32 cellular contexts compared by ENCODE assay signal in the genomic region with DNA sequence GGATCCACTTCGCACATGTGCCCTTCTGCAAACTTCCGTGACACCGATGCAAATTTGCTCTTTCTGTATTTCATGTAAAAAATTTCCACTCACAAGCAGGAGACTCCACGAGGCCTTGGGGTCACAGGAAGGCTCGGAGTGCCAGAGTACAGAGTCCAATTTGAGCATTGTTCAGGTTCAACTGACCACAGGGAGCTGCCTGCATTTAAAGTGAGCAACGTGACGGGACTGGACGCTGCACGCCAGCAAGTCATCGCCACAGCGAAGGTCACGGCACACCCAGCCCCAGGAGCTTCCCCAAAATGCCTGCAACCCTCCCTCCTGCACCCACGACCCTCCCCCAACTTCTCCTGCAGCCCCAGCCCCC. TPM values are rescaled to one million over a fixed set of nuclear protein-coding genes. Genes with fewer than 3 reads are reported as not detected.
"Had no signal": no experiment of that assay in that cellular context is flagged by ENCODE, and none has a peak within 500 bp of the region (broad histone marks: within the 10 kb centered on the region; RNA-seq: fewer than 3 reads in every experiment).

No MANE protein-coding gene starts in this region.

- H3K4me2 ChIP-seq: neural progenitor cell had no signal

- H3K36me3 ChIP-seq: heart left ventricle, left lung, lower lobe of right lung, neural progenitor cell, neutrophil, right atrium auricular region, stomach, thyroid gland, transverse colon, upper lobe of left lung had no signal

- H3K4me1 Mint-ChIP-seq: natural killer cell, neural progenitor cell had no signal

- DNase-seq: hypothalamus; islet precursor cell; lower lobe of right lung; mammary epithelial cell; mesenchymal stem cell; natural killer cell; nephron progenitor cell; occipital lobe; small intestine; stimulated activated CD4-positive, alpha-beta T cell treated with anti-CD3 and anti-CD28 coated beads, Interleukin-1b, Interleukin-23, amount 100 ng/mL, for 48 hours; stimulated activated CD4-positive, alpha-beta T cell treated with anti-CD3 and anti-CD28 coated beads, Interleukin-2, amount 100 ng/mL, for 48 hours; stimulated activated CD4-positive, alpha-beta T cell treated with anti-CD3 and anti-CD28 coated beads, Interleukin-4, amount 100 ng/mL, for 4 hours; stimulated activated CD8-positive, alpha-beta memory T cell treated with anti-CD3 and anti-CD28 coated beads, Interleukin-4, amount 100 ng/mL, for 48 hours; stimulated activated naive CD8-positive, alpha-beta T cell treated with anti-CD3 and anti-CD28 coated beads, Interleukin-15, Interleukin-2, amounts not matched to agents 100 U/mL and 50 U/mL, for 24 hours; testis; thyroid gland; transverse colon; upper lobe of left lung had no signal

- H3K27me3 ChIP-seq: right atrium auricular region, testis, thyroid gland, upper lobe of left lung had no signal

- H3K4me3 ChIP-seq: heart left ventricle, left lung, lower lobe of right lung, neural progenitor cell, right atrium auricular region, stomach, testis, thyroid gland, transverse colon, upper lobe of left lung had no signal

- H2AFZ ChIP-seq: neural progenitor cell, parathyroid adenoma had no signal

- H3K79me2 ChIP-seq: parathyroid adenoma had no signal

- H3K9me3 ChIP-seq: heart left ventricle, lower lobe of right lung, neutrophil, right atrium auricular region, testis, thyroid gland, transverse colon, upper lobe of left lung had no signal

- H3K27ac Mint-ChIP-seq: nephron progenitor cell; neural progenitor cell; stimulated activated memory B cell treated with anti-CD40 and anti-IgM and Interleukin-4, amounts not matched to agents 10 μg/mL and 1 μg/mL and 100 μg/mL, for 72 hours had no signal

- H3K27ac ChIP-seq: heart left ventricle, left lung, lower lobe of right lung, neural progenitor cell, neutrophil, parathyroid adenoma, right atrium auricular region, stomach, testis, thyroid gland, transverse colon, upper lobe of left lung had no signal

- H3K9ac ChIP-seq: neural progenitor cell, parathyroid adenoma had no signal

- H3K4me3 Mint-ChIP-seq: natural killer cell; nephron progenitor cell; neural progenitor cell; stimulated activated memory B cell treated with anti-CD40 and anti-IgM and Interleukin-4, amounts not matched to agents 10 μg/mL and 1 μg/mL and 100 μg/mL, for 72 hours had no signal

- ATAC-seq: heart left ventricle; left lung; lower lobe of right lung; natural killer cell; sciatic nerve; stimulated activated memory B cell treated with anti-CD40 and anti-IgM and Interleukin-4, amounts not matched to agents 10 μg/mL and 1 μg/mL and 100 μg/mL, for 72 hours; stimulated activated naive CD8-positive, alpha-beta T cell treated with anti-CD3 and anti-CD28 coated beads, Interleukin-15, Interleukin-2, amounts not matched to agents 100 U/mL and 50 U/mL, for 24 hours had no signal

- H3K4me1 ChIP-seq: heart left ventricle, left lung, lower lobe of right lung, neural progenitor cell, parathyroid adenoma, right atrium auricular region, stomach, testis, thyroid gland, transverse colon, upper lobe of left lung had no signal

- H3K36me3 Mint-ChIP-seq: natural killer cell; stimulated activated memory B cell treated with anti-CD40 and anti-IgM and Interleukin-4, amounts not matched to agents 10 μg/mL and 1 μg/mL and 100 μg/mL, for 72 hours had no signal

- FAIRE-seq: small intestine, urothelium cell line had no signal

RNA-seq across cellular contexts. Expression of a gene that starts 41.5 kb away (rescaled TPM):
- total RNA-seq: heart left ventricle, left lung, lower lobe of right lung, mammary epithelial cell, mucosa of gallbladder, natural killer cell, occipital lobe, osteocyte, posterior vena cava, pulmonary artery endothelial cell, right atrium auricular region, thyroid gland, transverse colon, upper lobe of left lung had no signal
- polyA plus RNA-seq: mammary epithelial cell had no signal
